In genomic region chr17:42655528-42655927, GRCh38 we compare ENCODE assay signal across 1 cellular context.
TF ChIP-seq lines count a peak whose summit lies in the region.

No MANE protein-coding gene starts in this region.

TF ChIP-seq in IMR-90, 13 proteins besides CTCF, POLR2A, EP300 and RAD21 (continued from another document):
- no peak for TF ChIP-seq ELK1 (IDR thresholded peaks at IDR 0.05; ENCODE audit: borderline replicate concordance, low read depth, low read length)
- TF ChIP-seq MAFK (IDR thresholded peaks at IDR 0.05; ENCODE audit: low read depth, low read length): peak; percentile 18; the same call in 1 of the 2 replicates
- no peak; the same call in 1 of the 2 replicates for TF ChIP-seq CEBPB (IDR thresholded peaks at IDR 0.05; ENCODE audit: low read depth, low read length)
- TF ChIP-seq MXI1 (IDR thresholded peaks at IDR 0.05; ENCODE audit: borderline replicate concordance, low read depth, low read length): no peak
- no peak for TF ChIP-seq NFE2L2 (IDR thresholded peaks at IDR 0.05; ENCODE audit: low read depth, low read length)
- no peak for TF ChIP-seq RFX5 (IDR thresholded peaks at IDR 0.05; ENCODE audit: low read depth, low read length)
